ENCODE assay signal across 1 cellular context in the genomic region with DNA sequence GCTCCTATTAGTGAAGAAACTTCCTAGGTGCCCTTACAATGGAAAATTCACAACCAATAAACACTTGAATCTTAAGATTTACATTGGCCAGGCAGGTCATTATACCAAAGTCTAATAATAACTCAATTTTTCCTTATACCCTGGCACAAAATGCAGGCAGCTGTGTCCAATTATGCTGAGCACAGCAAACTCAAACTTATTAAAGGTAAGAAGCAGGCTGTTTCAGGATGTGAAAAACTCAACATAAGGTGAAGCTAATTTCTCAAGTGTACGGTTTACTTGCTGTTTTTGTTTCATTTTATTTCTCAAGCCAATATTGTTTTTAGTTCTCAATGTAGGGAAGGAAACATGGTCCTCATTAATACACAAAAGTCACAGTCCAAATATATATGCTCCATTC.
A peak's percentile ranks its signal among the peaks of the same experiment; 100 is the strongest.
TF ChIP-seq lines count a peak whose summit lies in the region.

No MANE protein-coding gene starts in this region.

TF ChIP-seq in HepG2, 621 proteins besides CTCF, POLR2A, EP300 and RAD21 (continued from another document):
- TF ChIP-seq, protein P1, sequence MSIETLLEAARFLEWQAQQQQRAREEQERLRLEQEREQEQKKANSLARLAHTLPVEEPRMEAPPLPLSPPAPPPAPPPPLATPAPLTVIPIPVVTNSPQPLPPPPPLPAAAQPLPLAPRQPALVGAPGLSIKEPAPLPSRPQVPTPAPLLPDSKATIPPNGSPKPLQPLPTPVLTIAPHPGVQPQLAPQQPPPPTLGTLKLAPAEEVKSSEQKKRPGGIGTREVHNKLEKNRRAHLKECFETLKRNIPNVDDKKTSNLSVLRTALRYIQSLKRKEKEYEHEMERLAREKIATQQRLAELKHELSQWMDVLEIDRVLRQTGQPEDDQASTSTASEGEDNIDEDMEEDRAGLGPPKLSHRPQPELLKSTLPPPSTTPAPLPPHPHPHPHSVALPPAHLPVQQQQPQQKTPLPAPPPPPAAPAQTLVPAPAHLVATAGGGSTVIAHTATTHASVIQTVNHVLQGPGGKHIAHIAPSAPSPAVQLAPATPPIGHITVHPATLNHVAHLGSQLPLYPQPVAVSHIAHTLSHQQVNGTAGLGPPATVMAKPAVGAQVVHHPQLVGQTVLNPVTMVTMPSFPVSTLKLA (IDR thresholded peaks at IDR 0.05) = no peak
- 0 out of 2 replicates have a peak, but pooled peaks have one; percentile 46 for TF ChIP-seq MAFF (IDR thresholded peaks at IDR 0.05; ENCODE audit: low read depth, low read length)
